In genomic region chr6:149436647-149437046, GRCh38 we compare ENCODE assay signal across 20 cellular contexts. TPM values are rescaled to one million over a fixed set of nuclear protein-coding genes. Genes with fewer than 3 reads are reported as not detected.
"Had no signal": no experiment of that assay in that cellular context is flagged by ENCODE, and none has a peak within 500 bp of the region (broad histone marks: within the 10 kb centered on the region; RNA-seq: fewer than 3 reads in every experiment).

No MANE protein-coding gene starts in this region.

- ATAC-seq: foreskin keratinocyte, left colon, left lobe of liver had no signal

- H3K4me3 Mint-ChIP-seq: immature natural killer cell, memory B cell had no signal

- H3K27me3 Mint-ChIP-seq: memory B cell had no signal

- DNase-seq: dermis blood vessel endothelial cell; dorsolateral prefrontal cortex; effector CD4-positive, alpha-beta T cell; effector memory CD4-positive, alpha-beta T cell; foreskin keratinocyte; heart left ventricle; hypothalamus; immature natural killer cell; islet precursor cell; kidney; kidney glomerular epithelial cell; left colon; left ventricle myocardium inferior; mammary epithelial cell; mesendoderm; midbrain had no signal

- H3K36me3 Mint-ChIP-seq: immature natural killer cell, memory B cell had no signal

- H3K9me3 Mint-ChIP-seq: immature natural killer cell, memory B cell had no signal

- H3K27ac Mint-ChIP-seq: immature natural killer cell, memory B cell had no signal

RNA-seq across cellular contexts. Expression of gene SUMO4, which starts 36.6 kb away (rescaled TPM):
- total RNA-seq: epithelial cell of proximal tubule had no signal

RNA-seq across cellular contexts. Expression of gene ZC3H12D, which starts 48.2 kb away (rescaled TPM):
- total RNA-seq: endothelial cell of umbilical vein had no signal
